Comparison of ENCODE assay signal across 18 cellular contexts in genomic region chr12:87320724-87321123, GRCh38.
DNase-seq lines count a peak whose midpoint lies in the region; ATAC-seq and TF ChIP-seq lines count a peak whose summit lies in the region.
"Had no signal": no experiment of that assay in that cellular context is flagged by ENCODE, and none has a peak within 500 bp of the region (broad histone marks: within the 10 kb centered on the region; RNA-seq: fewer than 3 reads in every experiment).

No MANE protein-coding gene starts in this region.

- peak; percentile 32 for DNase-seq in HCEC 1CT
- DNase-seq in epithelial cell of esophagus (ENCODE audit: low read depth), result peak; percentile 60
- DNase-seq in iris pigment epithelial cell (ENCODE audit: low read depth), result peak; percentile 80
- no peak for DNase-seq in posterior cingulate gyrus
- no peak for DNase-seq in WERI-Rb-1
- no peak for DNase-seq in NK-92 (lab: John Stamatoyannopoulos, UW; ENCODE audit: unreplicated experiment)
- DNase-seq: C1 segment of cervical spinal cord; DND-41; KG1; NCI-H1048; NCI-H2081 treated with DMSO at 0.1 percent for 48 hours; NCI-H345; NCI-H526; NK-92 treated with Interleukin-12 subunit alpha and Interleukin-12 subunit beta, amount 100 ng/mL, for 24 hours had no signal

- TF ChIP-seq CTCF in epithelial cell of esophagus (IDR thresholded peaks at IDR 0.05; ENCODE audit: insufficient read depth, low read depth, low read length, missing control alignments), result no peak
- TF ChIP-seq CTCF in WERI-Rb-1 (IDR thresholded peaks at IDR 0.05; ENCODE audit: low read depth, low read length), result no peak

- no peaks in the 10 kb centered on the region for H3K27me3 ChIP-seq in WERI-Rb-1 (ENCODE audit: insufficient read depth, low read depth, severe bottlenecking)

- H3K36me3 ChIP-seq in WERI-Rb-1, result no peaks in the 10 kb centered on the region

- H3K4me3 ChIP-seq in epithelial cell of esophagus (ENCODE audit: low read length), result no peak overlapping the region
- H3K4me3 ChIP-seq in WERI-Rb-1 (ENCODE audit: low read depth, low read length), result no peak overlapping the region
- H3K4me3 ChIP-seq: A549 had no signal

- H3K9me3 ChIP-seq in WERI-Rb-1 (ENCODE audit: severe bottlenecking), result no peaks in the 10 kb centered on the region
- H3K9me3 ChIP-seq: A549 had no signal

- intact Hi-C loops in posterior cingulate gyrus (cut with DNase I), result no loop called here

- no peak overlapping the region for H3K27ac ChIP-seq in WERI-Rb-1
- H3K27ac ChIP-seq: A549, RWPE1 had no signal

- no peak for ATAC-seq in SK-N-SH treated with all-trans-retinoic acid at 6 μM for 48 hours
- no peak for ATAC-seq in HG03159 (IDR thresholded peaks at IDR 0.05; ENCODE audit: unreplicated experiment)
- ATAC-seq: A549 had no signal

TF ChIP-seq in SK-N-SH treated with all-trans-retinoic acid at 6 μM for 48 hours, 23 proteins besides CTCF, POLR2A, EP300 and RAD21:
- TF ChIP-seq ISL1 (CRISPR knock-in tag; IDR thresholded peaks at IDR 0.05), result 0 out of 2 replicates have a peak, but pooled peaks have one; percentile 9
- TF ChIP-seq ZNF70 (CRISPR knock-in tag; IDR thresholded peaks at IDR 0.05), result no peak

Comparison
In these comparisons a context has a peak if more than half of its experiments do, and no peak if none do; other contexts are left out.
1. DNase-seq: peak in HCEC 1CT (single experiment), epithelial cell of esophagus (single experiment) and iris pigment epithelial cell (single experiment); none in posterior cingulate gyrus (0 of 10), WERI-Rb-1 (single experiment) and NK-92 (single experiment).